ENCODE assay signal across 9 cellular contexts in genomic region chr7:151018421-151019129, GRCh38. TPM values are rescaled to one million over a fixed set of nuclear protein-coding genes. Genes with fewer than 3 reads are reported as not detected.
DNase-seq lines count a peak whose midpoint lies in the region; ATAC-seq and TF ChIP-seq lines count a peak whose summit lies in the region.
"Had no signal": no experiment of that assay in that cellular context is flagged by ENCODE, and none has a peak within 500 bp of the region (broad histone marks: within the 10 kb centered on the region; RNA-seq: fewer than 3 reads in every experiment).

No MANE protein-coding gene starts in this region.

- in situ Hi-C loops in GM13977 (cut with MboI; ENCODE audit: low pct_unique_long_range_greater_than_20kb, low sequenced_read_pairs, unreplicated experiment), result no loop called here
- in situ Hi-C loops in G401 (cut with HindIII; ENCODE audit: low sequenced_read_pairs), result no loop called here

- H3K27ac ChIP-seq in CD8-positive, alpha-beta T cell (ENCODE audit: low read depth, low read length), result peak overlapping the region; percentile 27

- H3K4me3 ChIP-seq in CD8-positive, alpha-beta T cell (ENCODE audit: low read depth, low read length), result peak overlapping the region; percentile 54
- peak overlapping the region; percentile 41 for H3K4me3 ChIP-seq in iPS-15b (ENCODE audit: low read depth, low read length)

- H3K36me3 Mint-ChIP-seq in CD8-positive, alpha-beta T cell, result peaks cover 2% of the 10 kb centered on the region

- no peaks in the 10 kb centered on the region for H3K36me3 ChIP-seq in CD8-positive, alpha-beta T cell (ENCODE audit: insufficient read depth, low read length)
- no peaks in the 10 kb centered on the region for H3K36me3 ChIP-seq in iPS-15b (ENCODE audit: control insufficient read depth, insufficient read depth, low read length)

- peak in 4 of 7 experiments; percentile 19 to 68 (median 50) for DNase-seq in CD8-positive, alpha-beta T cell
- DNase-seq in NCI-H1092 treated with DMSO at 0.1 percent for 48 hours (lab: John Stamatoyannopoulos, UW) (peak; percentile 58), GM13977 (ENCODE audit: low spot score) (no peak), G401 (ENCODE audit: low spot score) (no peak)
- DNase-seq in activated naive CD4-positive, alpha-beta T cell treated with Interleukin-2 at 50 U/mL for 16 hours, result peak; percentile 48
- DNase-seq in stimulated activated naive CD4-positive, alpha-beta T cell (lab: John Stamatoyannopoulos, UW), result peak; percentile 31 to 77 (median 53)

- peaks cover 56% of the 10 kb centered on the region for H3K4me1 ChIP-seq in CD8-positive, alpha-beta T cell (ENCODE audit: insufficient read depth, low read length)
- H3K4me1 ChIP-seq in iPS-15b (ENCODE audit: control insufficient read depth, insufficient read depth, low read length), result no peaks in the 10 kb centered on the region

- no peaks in the 10 kb centered on the region for H3K9me3 Mint-ChIP-seq in CD8-positive, alpha-beta T cell

- H3K9ac ChIP-seq in iPS-15b (ENCODE audit: low read depth, low read length), result no peak overlapping the region

- intact Hi-C loops in CD8-positive, alpha-beta T cell (cut with DNase I, micrococcal nuclease), result loop anchor here (1.0 to 5.0 kb wide), 7 partner anchors 10 to 120 kb away; partner anchors contain the start of genes ABCB8 (in 1 of the 2), CDK5 (in 1 of the 2) and SLC4A2 (in 1 of the 2)

- peak; percentile 43 for ATAC-seq in CD8-positive, alpha-beta T cell
- ATAC-seq in GM18909 (IDR thresholded peaks at IDR 0.05; ENCODE audit: poor library complexity, unreplicated experiment), result no peak

- peak overlapping the region; percentile 83 for H3K4me3 Mint-ChIP-seq in CD8-positive, alpha-beta T cell

- H3K9me3 ChIP-seq in CD8-positive, alpha-beta T cell (ENCODE audit: low read length), result no peaks in the 10 kb centered on the region
- no peaks in the 10 kb centered on the region for H3K9me3 ChIP-seq in iPS-15b (ENCODE audit: control insufficient read depth, insufficient read depth, low read length)

- POLR2A ChIA-PET in CD8-positive, alpha-beta T cell (lab: Charles Lee), result interaction anchor here (0.7 to 2.9 kb wide), 9 partner anchors 9 to 451 kb away, joined by 3 to 27 read pairs (median 7); partner anchors contain the start of genes ABCB8, FASTK, GIMAP4 and SLC4A2

- CTCF ChIA-PET in CD8-positive, alpha-beta T cell (lab: Charles Lee), result interaction anchor here (0.7 to 8.4 kb wide), 32 partner anchors 11 to 1779 kb away, joined by 3 to 78 read pairs (median 5); partner anchors contain the start of genes ABCB8, NOS3, SLC4A2 and TMUB1

- peak; percentile 41 for TF ChIP-seq CTCF in CD8-positive, alpha-beta T cell (IDR thresholded peaks at IDR 0.05)
- TF ChIP-seq CTCF in GM13977 (IDR thresholded peaks at IDR 0.05; ENCODE audit: extremely low read depth, insufficient read depth, missing control alignments), result no peak

- H3K4me1 Mint-ChIP-seq in CD8-positive, alpha-beta T cell (ENCODE audit: low read depth), result peaks cover 53% of the 10 kb centered on the region

- H3K27ac Mint-ChIP-seq in CD8-positive, alpha-beta T cell, result peak overlapping the region; percentile 60

- no peaks in the 10 kb centered on the region for H3K27me3 ChIP-seq in CD8-positive, alpha-beta T cell (ENCODE audit: insufficient read depth, low read length)
- peaks cover 59% of the 10 kb centered on the region for H3K27me3 ChIP-seq in iPS-15b (ENCODE audit: control insufficient read depth, insufficient read depth, low read length)

- peaks cover 7% of the 10 kb centered on the region for H3K27me3 Mint-ChIP-seq in CD8-positive, alpha-beta T cell (ENCODE audit: low read depth)

RNA-seq across cellular contexts. Expression of gene ATG9B, which starts 5.7 kb away (rescaled TPM):
- total RNA-seq in CD8-positive, alpha-beta T cell, result 10 to 100 TPM in 1 of 2 experiments, 1 to 10 TPM in 1; 9.2 to 12.7 TPM
- total RNA-seq in G401 (2014; rRNA removed; shearing (Covaris generic)), result 0.34 and 0.49 TPM in 2 replicates
- total RNA-seq: urinary bladder had no signal

RNA-seq across cellular contexts. Expression of gene ABCB8, which starts 9.7 kb away (rescaled TPM):
- 10 to 100 TPM; 43.6 to 49.3 TPM for total RNA-seq in CD8-positive, alpha-beta T cell
- total RNA-seq in G401 (2014; rRNA removed; shearing (Covaris generic)), result 34.0 and 57.0 TPM in 2 replicates

RNA-seq across cellular contexts. Expression of gene NOS3, which starts 27.8 kb away (rescaled TPM):
- 1 to 10 TPM; 1.1 to 1.4 TPM for total RNA-seq in CD8-positive, alpha-beta T cell
- 34.5 and 41.6 TPM in 2 replicates for total RNA-seq in G401 (2014; rRNA removed; shearing (Covaris generic))

RNA-seq across cellular contexts. Expression of gene ASIC3, which starts 29.8 kb away (rescaled TPM):
- total RNA-seq in CD8-positive, alpha-beta T cell, result 1 to 10 TPM; 6.7 to 8.6 TPM
- total RNA-seq in G401 (2014; rRNA removed; shearing (Covaris generic)), result not detected in 2 replicates

RNA-seq across cellular contexts. Expression of gene CDK5, which starts 39.1 kb away (rescaled TPM):
- 1 to 10 TPM; 1.9 to 2.7 TPM for total RNA-seq in CD8-positive, alpha-beta T cell
- total RNA-seq in G401 (2014; rRNA removed; shearing (Covaris generic)), result 18.5 and 25.3 TPM in 2 replicates

Comparison
In these comparisons a context has a peak if more than half of its experiments do, and no peak if none do; other contexts are left out.
1. DNase-seq: peak in CD8-positive, alpha-beta T cell (4 of 7), NCI-H1092 treated with DMSO at 0.1 percent for 48 hours (single experiment), activated naive CD4-positive, alpha-beta T cell treated with Interleukin-2 at 50 U/mL for 16 hours (single experiment) and stimulated activated naive CD4-positive, alpha-beta T cell (6 of 6); none in GM13977 (single experiment) and G401 (single experiment).
2. RNA of gene NOS3, which starts 27.8 kb away (total RNA-seq): 34.5 to 41.6 TPM in G401; 1.1 to 1.4 TPM in CD8-positive, alpha-beta T cell; every median in the first group is over 10 times any median in the second.